ENCODE assay signal across 16 cellular contexts in the genomic region with DNA sequence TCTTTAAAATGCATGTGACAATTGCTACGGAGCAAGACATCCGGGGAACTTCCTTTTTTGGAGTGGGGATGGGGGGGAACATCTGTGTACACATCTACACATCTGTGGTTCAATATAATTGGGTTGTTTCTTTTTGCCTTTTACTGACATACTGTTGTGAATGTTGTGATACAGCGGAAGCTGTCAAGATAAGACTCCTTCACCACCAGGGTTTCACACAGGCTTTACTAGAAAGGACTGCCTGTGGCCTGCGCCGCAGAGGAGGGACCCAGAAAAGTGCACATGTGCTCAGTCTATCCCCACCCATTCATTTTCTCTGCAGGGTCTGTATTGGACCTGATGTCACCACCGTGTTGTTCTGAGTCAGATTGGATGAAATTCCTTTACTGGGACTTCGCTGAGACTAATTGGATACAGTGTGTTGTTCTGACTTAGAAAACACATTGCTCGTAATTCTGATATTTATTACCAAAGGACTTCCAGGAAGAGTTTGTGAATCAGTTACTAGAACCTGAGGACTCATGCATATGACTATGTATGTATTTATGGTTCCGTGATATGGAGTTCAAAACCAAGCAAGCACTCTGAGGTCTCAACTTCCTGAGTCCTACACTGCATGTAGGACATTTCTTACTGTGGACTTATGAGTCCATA.
DNase-seq lines count a peak whose midpoint lies in the region; ATAC-seq, FAIRE-seq and TF ChIP-seq lines count a peak whose summit lies in the region.
"Had no signal": no experiment of that assay in that cellular context is flagged by ENCODE, and none has a peak within 500 bp of the region (broad histone marks: within the 10 kb centered on the region; RNA-seq: fewer than 3 reads in every experiment).

No MANE protein-coding gene starts in this region.

- H3K4me3 ChIP-seq in choroid plexus epithelial cell (ENCODE audit: low read depth, low read length) (no peak overlapping the region), upper lobe of right lung (no peak overlapping the region)
- H3K4me3 ChIP-seq: gastrocnemius medialis, MG63, right atrium auricular region, stomach had no signal

- no peaks in the 10 kb centered on the region for H3K27me3 ChIP-seq in upper lobe of right lung
- H3K27me3 ChIP-seq: gastrocnemius medialis, MG63, right atrium auricular region, stomach had no signal

- H3K27me3 Mint-ChIP-seq in natural killer cell treated with Interleukin-12 subunit alpha and Interleukin-12 subunit beta and Interleukin-15 and Interleukin-18, amount 100 ng/mL, for 72 hours, result peaks cover 11 to 27% of the 10 kb centered on the region in 2 donors
- peaks cover 6 to 13% of the 10 kb centered on the region in 2 donors for H3K27me3 Mint-ChIP-seq in natural killer cell (ENCODE audit: low read depth in 2 of 2)
- H3K27me3 Mint-ChIP-seq: CD4-positive, alpha-beta T cell had no signal

- no peaks in the 10 kb centered on the region for H3K36me3 Mint-ChIP-seq in natural killer cell treated with Interleukin-12 subunit alpha and Interleukin-12 subunit beta and Interleukin-15 and Interleukin-18, amount 100 ng/mL, for 72 hours
- H3K36me3 Mint-ChIP-seq in natural killer cell, result no peaks in the 10 kb centered on the region

- ATAC-seq in natural killer cell treated with Interleukin-12 subunit alpha and Interleukin-12 subunit beta and Interleukin-15 and Interleukin-18, amount 100 ng/mL, for 72 hours, result peak; percentile 43 to 52
- ATAC-seq in natural killer cell (no peak), upper lobe of right lung (peak; percentile 15)
- ATAC-seq: gastrocnemius medialis had no signal

- DNase-seq in natural killer cell treated with Interleukin-12 subunit alpha and Interleukin-12 subunit beta and Interleukin-15 and Interleukin-18, amount 100 ng/mL, for 72 hours (ENCODE audit: low spot score), result no peak
- no peak for DNase-seq in natural killer cell
- peak; percentile 14 for DNase-seq in RCC 7860 (ENCODE audit: low spot score)
- peak; percentile 77 for DNase-seq in choroid plexus epithelial cell (ENCODE audit: low read depth)
- DNase-seq in upper lobe of right lung, result no peak
- DNase-seq in D341Med (ENCODE audit: low spot score), result no peak
- no peak for DNase-seq in stimulated activated CD4-positive, alpha-beta T cell treated with anti-CD3 and anti-CD28 coated beads, Interleukin-4, amount 100 ng/mL, for 24 hours
- DNase-seq in HEK293T (ENCODE audit: extremely low spot score), result no peak
- DNase-seq: CD4-positive, alpha-beta T cell; gastrocnemius medialis; MG63; OCI-M1; stomach had no signal

- H3K27ac Mint-ChIP-seq in natural killer cell treated with Interleukin-12 subunit alpha and Interleukin-12 subunit beta and Interleukin-15 and Interleukin-18, amount 100 ng/mL, for 72 hours, result no peak overlapping the region
- no peak overlapping the region for H3K27ac Mint-ChIP-seq in natural killer cell
- H3K27ac Mint-ChIP-seq: CD4-positive, alpha-beta T cell; dendritic cell treated with granulocyte-macrophage colony-stimulating factor and Interleukin-4, amounts not matched to agents 40 ng/mL and 50 ng/mL, for 4 days had no signal

- H3K9me3 Mint-ChIP-seq in natural killer cell treated with Interleukin-12 subunit alpha and Interleukin-12 subunit beta and Interleukin-15 and Interleukin-18, amount 100 ng/mL, for 72 hours, result no peaks in the 10 kb centered on the region
- no peaks in the 10 kb centered on the region for H3K9me3 Mint-ChIP-seq in natural killer cell
- H3K9me3 Mint-ChIP-seq: dendritic cell treated with granulocyte-macrophage colony-stimulating factor and Interleukin-4, amounts not matched to agents 40 ng/mL and 50 ng/mL, for 4 days had no signal

- intact Hi-C loops in natural killer cell (cut with micrococcal nuclease), result no loop called here
- intact Hi-C loops in upper lobe of right lung (cut with DNase I), result no loop called here

- H3K27ac ChIP-seq in upper lobe of right lung, result no peak overlapping the region
- H3K27ac ChIP-seq: gastrocnemius medialis, right atrium auricular region, stomach had no signal

- peaks cover 0 to 4% of the 10 kb centered on the region in 2 donors for H3K4me1 Mint-ChIP-seq in natural killer cell treated with Interleukin-12 subunit alpha and Interleukin-12 subunit beta and Interleukin-15 and Interleukin-18, amount 100 ng/mL, for 72 hours (ENCODE audit: low read depth in 2 of 2)
- no peaks in the 10 kb centered on the region for H3K4me1 Mint-ChIP-seq in natural killer cell

- POLR2A ChIA-PET in HEK293T (lab: Yijun Ruan, JAX), result no interaction called here

- H3K4me3 Mint-ChIP-seq in natural killer cell treated with Interleukin-12 subunit alpha and Interleukin-12 subunit beta and Interleukin-15 and Interleukin-18, amount 100 ng/mL, for 72 hours, result no peak overlapping the region
- H3K4me3 Mint-ChIP-seq in natural killer cell, result no peak overlapping the region
- H3K4me3 Mint-ChIP-seq: CD4-positive, alpha-beta T cell; dendritic cell treated with granulocyte-macrophage colony-stimulating factor and Interleukin-4, amounts not matched to agents 40 ng/mL and 50 ng/mL, for 4 days had no signal

- no peak for TF ChIP-seq CTCF in natural killer cell (IDR thresholded peaks at IDR 0.05)
- TF ChIP-seq CTCF in choroid plexus epithelial cell (conservative IDR thresholded peaks at IDR 0.05; ENCODE audit: low read depth, low read length), result peak; percentile 5
- TF ChIP-seq CTCF in upper lobe of right lung (IDR thresholded peaks at IDR 0.05), result no peak

- CTCF ChIA-PET in HEK293T (lab: Yijun Ruan, JAX), result no interaction called here

- H3K4me1 ChIP-seq in upper lobe of right lung, result no peaks in the 10 kb centered on the region

- H3K36me3 ChIP-seq in upper lobe of right lung, result no peaks in the 10 kb centered on the region
- H3K36me3 ChIP-seq: gastrocnemius medialis, MG63, right atrium auricular region, stomach had no signal

- no peak for FAIRE-seq in RCC 7860 (lab: Jason Lieb, UNC)
- FAIRE-seq: keratinocyte had no signal

- H3K9me3 ChIP-seq in upper lobe of right lung, result no peaks in the 10 kb centered on the region

TF ChIP-seq in HEK293T, 16 proteins besides CTCF, POLR2A, EP300 and RAD21:
- no peak for TF ChIP-seq FOXA1 (IDR thresholded peaks at IDR 0.05)
- TF ChIP-seq ELF4 (IDR thresholded peaks at IDR 0.05), result no peak
- TF ChIP-seq SP1 (IDR thresholded peaks at IDR 0.05), result no peak
- no peak for TF ChIP-seq ZNF384 (IDR thresholded peaks at IDR 0.05)
- no peak for TF ChIP-seq BHLHE40 (IDR thresholded peaks at IDR 0.05; ENCODE audit: borderline replicate concordance)
- TF ChIP-seq FOXM1 (IDR thresholded peaks at IDR 0.05; ENCODE audit: borderline replicate concordance), result no peak
- no peak for TF ChIP-seq TARDBP (IDR thresholded peaks at IDR 0.05)
- no peak for TF ChIP-seq SUZ12 (IDR thresholded peaks at IDR 0.05)
- TF ChIP-seq CTBP1 (IDR thresholded peaks at IDR 0.05; ENCODE audit: borderline replicate concordance), result no peak
- TF ChIP-seq NFRKB (IDR thresholded peaks at IDR 0.05), result no peak
- no peak for TF ChIP-seq L3MBTL2 (conservative IDR thresholded peaks at IDR 0.05)
- TF ChIP-seq HDGF (IDR thresholded peaks at IDR 0.05; ENCODE audit: borderline replicate concordance), result no peak
- no peak for TF ChIP-seq ARNT (IDR thresholded peaks at IDR 0.05)
- TF ChIP-seq FOXK2 (IDR thresholded peaks at IDR 0.05), result no peak
- TF ChIP-seq, protein P1, sequence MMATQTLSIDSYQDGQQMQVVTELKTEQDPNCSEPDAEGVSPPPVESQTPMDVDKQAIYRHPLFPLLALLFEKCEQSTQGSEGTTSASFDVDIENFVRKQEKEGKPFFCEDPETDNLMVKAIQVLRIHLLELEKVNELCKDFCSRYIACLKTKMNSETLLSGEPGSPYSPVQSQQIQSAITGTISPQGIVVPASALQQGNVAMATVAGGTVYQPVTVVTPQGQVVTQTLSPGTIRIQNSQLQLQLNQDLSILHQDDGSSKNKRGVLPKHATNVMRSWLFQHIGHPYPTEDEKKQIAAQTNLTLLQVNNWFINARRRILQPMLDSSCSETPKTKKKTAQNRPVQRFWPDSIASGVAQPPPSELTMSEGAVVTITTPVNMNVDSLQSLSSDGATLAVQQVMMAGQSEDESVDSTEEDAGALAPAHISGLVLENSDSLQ (IDR thresholded peaks at IDR 0.05), result no peak
- no peak for TF ChIP-seq LEF1 (IDR thresholded peaks at IDR 0.05; ENCODE audit: borderline replicate concordance)

Comparison
In these comparisons a context has a peak if more than half of its experiments do, and no peak if none do; other contexts are left out.
1. ATAC-seq: peak in natural killer cell treated with Interleukin-12 subunit alpha and Interleukin-12 subunit beta and Interleukin-15 and Interleukin-18, amount 100 ng/mL, for 72 hours (2 of 2) and upper lobe of right lung (single experiment); none in natural killer cell (0 of 3).
2. DNase-seq: peak in RCC 7860 (single experiment) and choroid plexus epithelial cell (single experiment); none in natural killer cell treated with Interleukin-12 subunit alpha and Interleukin-12 subunit beta and Interleukin-15 and Interleukin-18, amount 100 ng/mL, for 72 hours (single experiment), natural killer cell (single experiment), upper lobe of right lung (single experiment), D341Med (single experiment), stimulated activated CD4-positive, alpha-beta T cell treated with anti-CD3 and anti-CD28 coated beads, Interleukin-4, amount 100 ng/mL, for 24 hours (single experiment) and HEK293T (single experiment).